In genomic region chr1:243525085-243525487, GRCh38 we compare ENCODE assay signal across 1 cellular context.
TF ChIP-seq lines count a peak whose summit lies in the region.

No MANE protein-coding gene starts in this region.

TF ChIP-seq in K562, 482 proteins besides CTCF, POLR2A, EP300 and RAD21 (continued from another document):
- TF ChIP-seq ZBTB43 (CRISPR knock-in tag; IDR thresholded peaks at IDR 0.05) (no peak), SRSF9 (IDR thresholded peaks at IDR 0.05; ENCODE audit: borderline replicate concordance, low read depth, low read length) (no peak), MAFG (tag; conservative IDR thresholded peaks at IDR 0.05) (peak; percentile 61), ARID3A (IDR thresholded peaks at IDR 0.05; ENCODE audit: borderline replicate concordance, low read depth, low read length) (no peak), HDAC1 (IDR thresholded peaks at IDR 0.05) (no peak), ZNF764 (CRISPR knock-in tag; IDR thresholded peaks at IDR 0.05; ENCODE audit: low read depth) (no peak), NFE2 (IDR thresholded peaks at IDR 0.05; ENCODE audit: low read depth) (0 out of 2 replicates have a peak, but pooled peaks have one; percentile 20), CBFB (CRISPR knock-in tag; IDR thresholded peaks at IDR 0.05) (no peak), NFE2L1 (tag; IDR thresholded peaks at IDR 0.05; ENCODE audit: borderline replicate concordance, low read depth) (peak; percentile 43; the same call in 1 of the 2 replicates), ZNF316 (IDR thresholded peaks at IDR 0.05) (peak; percentile 53), ZNF583 (CRISPR knock-in tag; IDR thresholded peaks at IDR 0.05) (no peak), ZNF785 (CRISPR knock-in tag; IDR thresholded peaks at IDR 0.05) (no peak), ELF1 (tag; IDR thresholded peaks at IDR 0.05) (no peak), CXXC5 (CRISPR knock-in tag; IDR thresholded peaks at IDR 0.05) (no peak)
